ENCODE assay signal across 22 cellular contexts in the genomic region with DNA sequence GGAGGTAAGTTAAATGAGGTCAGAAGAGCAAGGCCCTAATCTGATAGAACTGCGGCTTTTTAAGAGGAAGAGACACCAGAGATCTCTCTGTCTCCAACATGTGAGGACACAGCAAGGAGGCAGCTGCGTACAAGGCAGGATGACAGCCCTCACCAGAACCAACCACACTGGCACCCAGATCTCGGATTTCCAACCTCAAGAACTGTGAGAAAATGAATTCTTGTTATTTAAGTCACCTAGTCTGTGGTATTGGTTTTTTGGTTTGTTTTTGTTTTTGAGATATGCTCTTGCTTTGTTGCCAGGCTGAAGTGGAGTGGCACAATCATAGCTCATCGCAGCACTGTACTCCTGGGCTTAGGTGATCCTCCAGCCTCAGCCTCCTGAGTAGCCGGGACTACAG.
DNase-seq lines count a peak whose midpoint lies in the region; ATAC-seq lines count a peak whose summit lies in the region.
"Had no signal": no experiment of that assay in that cellular context is flagged by ENCODE, and none has a peak within 500 bp of the region (broad histone marks: within the 10 kb centered on the region; RNA-seq: fewer than 3 reads in every experiment).

No MANE protein-coding gene starts in this region.

- no peaks in the 10 kb centered on the region for H3K27me3 Mint-ChIP-seq in natural killer cell treated with Interleukin-12 subunit alpha and Interleukin-12 subunit beta and Interleukin-15 and Interleukin-18, amount 100 ng/mL, for 72 hours
- H3K27me3 Mint-ChIP-seq: B cell had no signal

- no peaks in the 10 kb centered on the region for H3K9me3 Mint-ChIP-seq in natural killer cell treated with Interleukin-12 subunit alpha and Interleukin-12 subunit beta and Interleukin-15 and Interleukin-18, amount 100 ng/mL, for 72 hours
- H3K9me3 Mint-ChIP-seq: activated T-helper 2 cell treated with anti-CD3 and anti-CD28 coated beads, Interferon-gamma antibody, Interleukin-2, Interleukin-4, amounts not matched to agents 10 μg/mL and 5 μg/mL and 100 μg/mL, durations not matched to agents 14 hours and 24 hours and 36 hours; H9 had no signal

- H3K36me3 Mint-ChIP-seq in natural killer cell treated with Interleukin-12 subunit alpha and Interleukin-12 subunit beta and Interleukin-15 and Interleukin-18, amount 100 ng/mL, for 72 hours: peaks cover 17% of the 10 kb centered on the region

- in situ Hi-C loops in G401 (cut with HindIII; ENCODE audit: low sequenced_read_pairs): no loop called here

- peak; percentile 11 for DNase-seq in activated CD4-positive, alpha-beta T cell treated with anti-CD3 and anti-CD28 coated beads, Interleukin-2, amount 50 U/mL, for 1 hour
- no peak for DNase-seq in activated CD4-positive, alpha-beta T cell treated with anti-CD3 and anti-CD28 coated beads for 48 hours
- DNase-seq in T-helper 22 cell (ENCODE audit: low read depth) (peak; percentile 26), astrocyte of the hippocampus (ENCODE audit: low read depth, low spot score) (peak; percentile 67), kidney glomerular epithelial cell (lab: John Stamatoyannopoulos, UW) (no peak), G401 (ENCODE audit: low spot score) (no peak)
- DNase-seq in natural killer cell treated with Interleukin-12 subunit alpha and Interleukin-12 subunit beta and Interleukin-15 and Interleukin-18, amount 100 ng/mL, for 72 hours (ENCODE audit: low spot score): no peak
- DNase-seq: Calu3; caudate nucleus; dorsolateral prefrontal cortex; foreskin keratinocyte; H9; islet precursor cell; NCI-H1417; NCI-H69; OCI-M1; SHP77 treated with DMSO at 0.1 percent for 48 hours; stimulated activated CD8-positive, alpha-beta memory T cell treated with anti-CD3 and anti-CD28 coated beads, Interleukin-4, amount 100 ng/mL, for 48 hours; substantia nigra had no signal

- peaks cover 47% of the 10 kb centered on the region in 2 donors for H3K4me1 Mint-ChIP-seq in natural killer cell treated with Interleukin-12 subunit alpha and Interleukin-12 subunit beta and Interleukin-15 and Interleukin-18, amount 100 ng/mL, for 72 hours (ENCODE audit: low read depth in 2 of 2)
- H3K4me1 Mint-ChIP-seq: B cell had no signal

- peak in 1 of 2 donors; percentile 5 for ATAC-seq in natural killer cell treated with Interleukin-12 subunit alpha and Interleukin-12 subunit beta and Interleukin-15 and Interleukin-18, amount 100 ng/mL, for 72 hours
- ATAC-seq in HG03097 (IDR thresholded peaks at IDR 0.05; ENCODE audit: low FRiP score, unreplicated experiment): no peak
- ATAC-seq: foreskin keratinocyte had no signal

- peak overlapping the region; percentile 58 for H3K4me3 Mint-ChIP-seq in natural killer cell treated with Interleukin-12 subunit alpha and Interleukin-12 subunit beta and Interleukin-15 and Interleukin-18, amount 100 ng/mL, for 72 hours
- H3K4me3 Mint-ChIP-seq: B cell, H9 had no signal

- peak overlapping the region; percentile 57 to 94 for H3K27ac Mint-ChIP-seq in natural killer cell treated with Interleukin-12 subunit alpha and Interleukin-12 subunit beta and Interleukin-15 and Interleukin-18, amount 100 ng/mL, for 72 hours
- H3K27ac Mint-ChIP-seq: activated T-helper 2 cell treated with anti-CD3 and anti-CD28 coated beads, Interferon-gamma antibody, Interleukin-2, Interleukin-4, amounts not matched to agents 10 μg/mL and 5 μg/mL and 100 μg/mL, durations not matched to agents 14 hours and 24 hours and 36 hours; B cell had no signal

Comparison
In these comparisons a context has a peak if more than half of its experiments do, and no peak if none do; other contexts are left out.
1. DNase-seq: peak in activated CD4-positive, alpha-beta T cell treated with anti-CD3 and anti-CD28 coated beads, Interleukin-2, amount 50 U/mL, for 1 hour (single experiment), T-helper 22 cell (single experiment) and astrocyte of the hippocampus (single experiment); none in activated CD4-positive, alpha-beta T cell treated with anti-CD3 and anti-CD28 coated beads for 48 hours (single experiment), natural killer cell treated with Interleukin-12 subunit alpha and Interleukin-12 subunit beta and Interleukin-15 and Interleukin-18, amount 100 ng/mL, for 72 hours (single experiment), kidney glomerular epithelial cell (single experiment) and G401 (single experiment).